In the genomic region with DNA sequence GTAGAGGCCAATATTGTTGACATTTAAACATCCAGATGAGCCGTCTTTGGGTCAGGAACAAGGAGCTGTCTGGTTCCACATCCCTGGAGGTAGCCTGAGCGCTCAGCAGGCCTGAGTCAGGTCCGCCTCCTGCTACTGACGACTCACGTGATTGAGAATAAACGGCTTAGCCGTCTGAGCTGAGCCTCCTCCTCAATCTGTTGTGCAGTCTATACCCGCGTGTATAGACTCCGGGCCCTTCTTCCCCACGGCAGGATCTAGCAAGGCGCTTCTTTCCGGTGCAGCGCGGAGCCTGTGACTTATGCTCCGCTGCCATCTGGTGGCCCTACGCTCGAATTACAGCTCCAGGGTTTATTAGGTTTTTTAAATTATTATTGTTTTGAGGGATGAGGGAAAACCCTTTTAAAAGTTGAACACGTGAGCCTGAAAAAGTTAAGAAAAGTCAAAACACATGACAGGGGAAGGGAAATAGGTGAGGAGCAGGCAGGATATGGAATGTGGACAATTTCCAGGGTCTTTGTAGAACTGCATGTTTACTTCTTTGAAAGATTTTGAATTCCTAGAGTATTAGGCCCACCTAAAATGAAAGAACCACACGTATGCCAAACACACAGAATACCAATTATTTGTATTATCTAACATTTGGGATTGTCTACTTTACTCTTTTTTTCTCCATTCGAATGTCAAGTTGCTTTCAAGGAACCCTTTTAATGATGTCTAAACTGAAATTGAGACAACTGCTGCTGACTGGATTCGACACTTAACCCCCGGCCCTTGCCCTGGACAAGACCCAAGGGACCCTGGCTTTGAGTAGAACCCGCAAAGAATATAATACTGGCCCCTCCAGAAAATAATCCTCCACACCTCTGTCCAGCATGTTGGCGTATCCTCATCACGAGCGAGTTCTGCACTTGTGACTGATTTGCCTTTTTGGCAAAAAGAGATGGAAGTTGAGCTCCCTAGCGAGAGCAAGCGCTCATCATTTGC, we compare ENCODE assay signal across 8 cellular contexts.
DNase-seq lines count a peak whose midpoint lies in the region; ATAC-seq and TF ChIP-seq lines count a peak whose summit lies in the region.

No MANE protein-coding gene starts in this region.

- CTCF ChIA-PET in T-cell (lab: Charles Lee), result interaction anchor here (0.6 to 2.6 kb wide), 13 partner anchors 11 to 457 kb away, joined by 3 to 36 read pairs (median 4); no protein-coding TSS in a partner anchor

- H3K27ac Mint-ChIP-seq in T-cell, result no peak overlapping the region

- intact Hi-C loops in left ventricle myocardium superior (cut with micrococcal nuclease), result loop anchor here (5.0 kb wide), 1 partner anchor 313 kb away; no protein-coding TSS in a partner anchor
- intact Hi-C loops in sciatic nerve (cut with DNase I), result no loop called here

- peak; percentile 52 to 91 (median 70) for DNase-seq in NCI-H1417 (lab: John Stamatoyannopoulos, UW)
- peak; percentile 6 to 63 (median 47) for DNase-seq in T-cell
- peak; percentile 61 for DNase-seq in amniotic epithelial cell (ENCODE audit: low read depth)
- DNase-seq in left ventricle myocardium superior, result peak; percentile 77
- DNase-seq in sciatic nerve (ENCODE audit: low spot score), result peak; percentile 81

- no peak overlapping the region for H3K4me3 Mint-ChIP-seq in T-cell

- TF ChIP-seq CTCF in GM12873 (IDR thresholded peaks at IDR 0.05; ENCODE audit: insufficient read depth, low read depth, low read length, missing control alignments), result peak; percentile 76

- ATAC-seq in HG02642 (IDR thresholded peaks at IDR 0.05; ENCODE audit: poor library complexity, unreplicated experiment) (peak; percentile 82), T-cell (replicated peaks in 1 of 4) (peak; percentile 78 to 87 (median 82)), left ventricle myocardium superior (peak; percentile 86), sciatic nerve (peak; percentile 90), GM18873 (IDR thresholded peaks at IDR 0.05; ENCODE audit: low FRiP score, unreplicated experiment) (no peak)

- POLR2A ChIA-PET in T-cell (lab: Charles Lee), result no interaction called here

- H3K9me3 Mint-ChIP-seq in T-cell, result no peaks in the 10 kb centered on the region

- H3K36me3 Mint-ChIP-seq in T-cell, result no peaks in the 10 kb centered on the region

- peaks cover 0 to 2% of the 10 kb centered on the region in 2 donors for H3K27me3 Mint-ChIP-seq in T-cell

- H3K4me1 Mint-ChIP-seq in T-cell, result peaks cover 4 to 9% (median 6%) of the 10 kb centered on the region in 3 donors
